In the genomic region with DNA sequence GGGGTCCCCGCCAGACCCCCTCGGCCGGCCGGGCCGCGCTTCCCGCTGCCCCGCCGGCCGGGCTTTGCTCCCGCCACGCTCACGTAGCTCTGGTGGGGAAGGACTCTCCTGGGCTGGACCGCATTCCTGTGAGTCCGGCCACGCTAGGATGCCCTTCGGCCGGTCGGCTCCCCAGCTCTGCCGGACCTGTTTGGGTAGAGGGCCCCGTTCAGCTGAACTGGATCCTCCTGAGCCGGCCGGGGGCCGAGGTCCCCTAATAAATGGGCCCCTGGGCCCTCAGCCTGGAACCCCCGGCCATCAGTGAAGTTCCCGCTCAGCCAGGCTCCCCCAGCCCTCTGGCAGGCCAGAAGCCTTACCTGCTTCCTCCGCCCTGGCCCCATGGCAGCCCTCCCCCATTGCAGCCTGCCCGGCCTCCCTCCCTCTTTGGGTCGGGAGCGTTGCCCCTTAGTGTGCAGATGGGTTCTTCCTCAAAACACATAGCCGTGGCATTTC, we compare ENCODE assay signal across 8 cellular contexts. TPM values are rescaled to one million over a fixed set of nuclear protein-coding genes. Genes with fewer than 3 reads are reported as not detected.
DNase-seq lines count a peak whose midpoint lies in the region; ATAC-seq and TF ChIP-seq lines count a peak whose summit lies in the region.

No MANE protein-coding gene starts in this region.

- in situ Hi-C loops in Caki2 (cut with HindIII; ENCODE audit: low pct_unique_long_range_greater_than_20kb, low sequenced_read_pairs), result no loop called here

- intact Hi-C loops in left cardiac atrium (cut with DNase I), result no loop called here

- TF ChIP-seq CTCF in retinal pigment epithelial cell (conservative IDR thresholded peaks at IDR 0.05; ENCODE audit: low read depth, low read length), result no peak

- ATAC-seq in GM21528 (IDR thresholded peaks at IDR 0.05; ENCODE audit: low FRiP score, unreplicated experiment), result peak; percentile 29
- peak; percentile 36 to 42 for ATAC-seq in left cardiac atrium

- peak; percentile 30 for DNase-seq in Caki2 (ENCODE audit: low read depth)
- DNase-seq in M059J (ENCODE audit: low read depth), result peak; percentile 36
- peak; percentile 19 for DNase-seq in activated naive CD4-positive, alpha-beta T cell treated with anti-CD3 and anti-CD28 coated beads, Interleukin-2, amount 50 U/mL, for 16 hours
- DNase-seq in left cardiac atrium, result no peak
- no peak for DNase-seq in retinal pigment epithelial cell (ENCODE audit: low read depth)
- DNase-seq in kidney glomerular epithelial cell (lab: John Stamatoyannopoulos, UW), result no peak
- no peak for DNase-seq in mesenteric fat pad (ENCODE audit: low spot score)

- peak overlapping the region; percentile 78 for H3K4me3 ChIP-seq in retinal pigment epithelial cell (ENCODE audit: low read length)

RNA-seq across cellular contexts. Expression of a gene that starts 0.6 kb away (rescaled TPM):
- 41.8 and 46.2 TPM in 2 replicates for total RNA-seq in Caki2 (2014; rRNA removed; shearing (Covaris generic); ENCODE audit: low replicate concordance)
- 4.8 and 11.1 TPM in 2 replicates for total RNA-seq in M059J (2014; rRNA removed; shearing (Covaris generic))
- 10 to 100 TPM; 14.2 to 18.2 TPM for total RNA-seq in left cardiac atrium
- total RNA-seq in mesenteric fat pad, result 20.4 TPM

RNA-seq across cellular contexts. Expression of a gene that starts 14.8 kb away (rescaled TPM):
- 44.1 and 55.0 TPM in 2 replicates for total RNA-seq in Caki2 (2014; rRNA removed; shearing (Covaris generic); ENCODE audit: low replicate concordance)
- total RNA-seq in M059J (2014; rRNA removed; shearing (Covaris generic)), result 4.8 and 9.1 TPM in 2 replicates
- total RNA-seq in left cardiac atrium (10 to 100 TPM; 49.4 to 52.0 TPM), mesenteric fat pad (66.9 TPM)

RNA-seq across cellular contexts. Expression of a gene that starts 23.9 kb away (rescaled TPM):
- 73.7 and 80.6 TPM in 2 replicates for total RNA-seq in Caki2 (2014; rRNA removed; shearing (Covaris generic); ENCODE audit: low replicate concordance)
- total RNA-seq in M059J (2014; rRNA removed; shearing (Covaris generic)), result 105 and 148 TPM in 2 replicates
- total RNA-seq in left cardiac atrium (100 to 1,000 TPM; 166 to 173 TPM), mesenteric fat pad (154 TPM)

Comparison
In these comparisons a context has a peak if more than half of its experiments do, and no peak if none do; other contexts are left out.
1. DNase-seq: peak in Caki2 (single experiment), M059J (single experiment) and activated naive CD4-positive, alpha-beta T cell treated with anti-CD3 and anti-CD28 coated beads, Interleukin-2, amount 50 U/mL, for 16 hours (single experiment); none in left cardiac atrium (single experiment), retinal pigment epithelial cell (single experiment), kidney glomerular epithelial cell (single experiment) and mesenteric fat pad (single experiment).